In the genomic region with DNA sequence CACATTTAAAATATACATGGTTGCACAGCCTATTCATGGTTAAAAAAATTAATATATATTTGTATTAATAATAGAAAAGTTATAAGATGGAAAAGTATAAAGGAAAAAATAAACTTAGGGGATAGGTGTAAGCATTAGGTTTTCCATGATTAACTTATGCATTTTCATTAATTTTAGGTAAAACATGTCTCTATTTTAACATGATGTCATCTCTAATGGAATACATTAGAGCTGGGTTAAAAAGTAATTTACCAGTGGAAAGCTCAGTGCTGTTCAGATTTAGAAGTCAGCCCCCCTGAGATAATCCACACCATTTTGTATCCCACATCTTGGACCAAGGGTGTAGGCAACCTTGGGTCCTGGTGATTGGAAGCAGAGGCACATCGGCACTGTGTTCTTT, we compare ENCODE assay signal across 28 cellular contexts.
"Had no signal": no experiment of that assay in that cellular context is flagged by ENCODE, and none has a peak within 500 bp of the region (broad histone marks: within the 10 kb centered on the region; RNA-seq: fewer than 3 reads in every experiment).

No MANE protein-coding gene starts in this region.

- ATAC-seq: natural killer cell; psoas muscle; right cardiac atrium; sciatic nerve; stimulated activated memory B cell treated with anti-CD40 and anti-IgM and Interleukin-4, amounts not matched to agents 10 μg/mL and 1 μg/mL and 100 μg/mL, for 72 hours; stimulated activated naive CD8-positive, alpha-beta T cell treated with anti-CD3 and anti-CD28 coated beads, Interleukin-15, amount 100 ng/mL, for 72 hours; stimulated activated naive CD8-positive, alpha-beta T cell treated with anti-CD3 and anti-CD28 coated beads, Interleukin-15, Interleukin-2, amounts not matched to agents 100 U/mL and 50 U/mL, for 24 hours; upper lobe of right lung had no signal

- H3K4me2 ChIP-seq: neural progenitor cell, smooth muscle cell had no signal

- H3K9me3 ChIP-seq: ovary, psoas muscle, spleen, suprapubic skin, testis, tibial artery, transverse colon, upper lobe of right lung, uterus had no signal

- H3K4me1 ChIP-seq: neural progenitor cell, parathyroid adenoma, psoas muscle, suprapubic skin, testis, transverse colon had no signal

- H3K27ac ChIP-seq: neural progenitor cell, ovary, parathyroid adenoma, psoas muscle, skin epidermis, spleen, suprapubic skin, testis, tibial artery, transverse colon, upper lobe of right lung, uterus had no signal

- DNase-seq: natural killer cell; occipital lobe; ovary; posterior cingulate gyrus; psoas muscle; right cardiac atrium; spleen; stimulated activated CD4-positive, alpha-beta T cell treated with anti-CD3 and anti-CD28 coated beads, Interleukin-12 subunit alpha, Interleukin-12 subunit beta, amount 100 ng/mL, for 4 hours; stimulated activated CD4-positive, alpha-beta T cell treated with anti-CD3 and anti-CD28 coated beads, Interleukin-1b, Interleukin-23, amount 100 ng/mL, for 48 hours; stimulated activated CD4-positive, alpha-beta T cell treated with anti-CD3 and anti-CD28 coated beads, Interleukin-4, amount 100 ng/mL, for 1 hour; stimulated activated CD4-positive, alpha-beta T cell treated with anti-CD3 and anti-CD28 coated beads, Interleukin-4, amount 100 ng/mL, for 4 hours; stimulated activated CD8-positive, alpha-beta memory T cell treated with anti-CD3 and anti-CD28 coated beads, Interleukin-4, amount 100 ng/mL, for 48 hours; stimulated activated naive CD4-positive, alpha-beta T cell; stimulated activated naive CD8-positive, alpha-beta T cell treated with anti-CD3 and anti-CD28 coated beads, Interleukin-15, amount 100 ng/mL, for 72 hours; stimulated activated naive CD8-positive, alpha-beta T cell treated with anti-CD3 and anti-CD28 coated beads, Interleukin-15, Interleukin-2, amounts not matched to agents 100 U/mL and 50 U/mL, for 24 hours; substantia nigra; testis; tibial artery; transverse colon; upper lobe of right lung; uterus had no signal

- H2AFZ ChIP-seq: neural progenitor cell, parathyroid adenoma had no signal

- H3K9ac ChIP-seq: neural progenitor cell, parathyroid adenoma had no signal

- H3K36me3 ChIP-seq: neural progenitor cell, ovary, spleen, suprapubic skin, tibial artery, transverse colon, upper lobe of right lung, uterus had no signal

- H3K27me3 ChIP-seq: neural progenitor cell, ovary, spleen, suprapubic skin, testis, tibial artery, transverse colon, upper lobe of right lung, uterus had no signal

- H3K4me3 ChIP-seq: neural progenitor cell, ovary, psoas muscle, skin epidermis, smooth muscle cell, spleen, suprapubic skin, testis, tibial artery, transverse colon, upper lobe of right lung, uterus had no signal
